13 cellular contexts compared by ENCODE assay signal in the genomic region with DNA sequence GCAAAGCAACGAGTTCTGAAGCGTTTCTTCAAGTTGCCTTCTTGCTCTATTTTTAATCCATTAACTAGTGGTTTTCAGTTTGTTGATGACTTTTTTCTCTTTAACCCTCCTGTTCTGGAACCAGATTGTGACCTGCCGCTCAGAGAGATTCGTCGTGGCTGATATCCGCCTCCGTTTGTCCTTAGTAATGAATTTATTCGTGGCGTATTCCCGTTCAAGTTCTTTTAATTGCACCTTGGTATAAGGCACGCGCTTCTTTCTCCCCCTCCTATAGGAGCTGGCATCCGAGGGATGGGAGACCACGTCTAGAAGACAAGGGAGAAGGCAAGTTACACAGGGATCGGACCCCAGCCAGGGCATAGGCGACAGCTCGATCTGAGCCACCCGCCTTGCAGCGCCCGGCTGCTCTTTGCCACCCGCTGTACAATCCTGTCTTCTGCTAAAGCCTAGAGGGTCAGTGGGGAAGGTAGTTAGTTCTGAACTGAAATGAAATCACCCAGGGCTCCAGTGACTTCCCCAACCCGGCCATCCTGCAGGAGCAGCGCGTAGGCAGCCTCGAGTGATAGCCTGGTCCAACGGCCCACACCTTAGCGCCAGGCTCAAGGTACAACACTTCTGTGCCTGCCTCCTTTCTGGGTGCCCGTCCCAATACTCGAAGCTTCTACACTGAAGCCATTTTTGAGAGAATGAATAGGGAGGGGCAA. TPM values are rescaled to one million over a fixed set of nuclear protein-coding genes. Genes with fewer than 3 reads are reported as not detected.
DNase-seq lines count a peak whose midpoint lies in the region; ATAC-seq and TF ChIP-seq lines count a peak whose summit lies in the region.
"Had no signal": no experiment of that assay in that cellular context is flagged by ENCODE, and none has a peak within 500 bp of the region (broad histone marks: within the 10 kb centered on the region; RNA-seq: fewer than 3 reads in every experiment).

No MANE protein-coding gene starts in this region.

- no peak overlapping the region for H3K9ac ChIP-seq in SK-N-SH
- H3K9ac ChIP-seq in Loucy (ENCODE audit: low read depth, low read length, poor library complexity, severe bottlenecking): peak overlapping the region; percentile 99

- DNase-seq in SK-N-SH (no peak), fibroblast of villous mesenchyme (ENCODE audit: low read depth) (peak; percentile 19), sigmoid colon (no peak)
- DNase-seq: NCI-H187, small intestine had no signal

- H3K79me2 ChIP-seq in SK-N-SH (ENCODE audit: insufficient read depth): no peaks in the 10 kb centered on the region
- H3K79me2 ChIP-seq in Loucy (ENCODE audit: insufficient read depth, low read length): peaks cover 94% of the 10 kb centered on the region

- H3K4me2 ChIP-seq in SK-N-SH (no peak overlapping the region), Loucy (ENCODE audit: low read depth, low read length, poor library complexity, severe bottlenecking) (peak overlapping the region; percentile 98)

- H4K20me1 ChIP-seq in SK-N-SH (ENCODE audit: insufficient read depth): peaks cover 9% of the 10 kb centered on the region
- H4K20me1 ChIP-seq in Loucy (ENCODE audit: insufficient read depth, low read length, poor library complexity, severe bottlenecking): peaks cover 53% of the 10 kb centered on the region

- H3K9me3 ChIP-seq in SK-N-SH (no peaks in the 10 kb centered on the region), Loucy (ENCODE audit: insufficient read depth, low read depth, low read length) (no peaks in the 10 kb centered on the region), sigmoid colon (no peaks in the 10 kb centered on the region)

- POLR2A ChIA-PET in SK-N-SH (lab: Yijun Ruan, JAX): interaction anchor here (0.5 kb wide), 1 partner anchor 11 kb away, joined by 4 read pairs; no protein-coding TSS in a partner anchor

- H3K27ac ChIP-seq in SK-N-SH (ENCODE audit: low read depth in 2 of 2, low read length in 1 of 2) (no peak overlapping the region), sigmoid colon (peak overlapping the region in 3 of 4 donors; percentile 97 to 98 (median 98))

- H3K36me3 ChIP-seq in SK-N-SH (replicated peaks in 1 of 2; ENCODE audit: control insufficient read depth in 1 of 2, insufficient read depth in 2 of 2, low read length in 1 of 2) (no peaks in the 10 kb centered on the region), Loucy (ENCODE audit: insufficient read depth, low read length) (peaks cover 9% of the 10 kb centered on the region), sigmoid colon (no peaks in the 10 kb centered on the region)

- TF ChIP-seq POLR2A in sigmoid colon (IDR thresholded peaks at IDR 0.05): no peak

- H3K4me1 ChIP-seq in SK-N-SH (ENCODE audit: control insufficient read depth in 1 of 2, insufficient read depth in 2 of 2, low read depth in 1 of 2, low read length in 1 of 2): no peaks in the 10 kb centered on the region; a peak in 1 of 4 replicates
- H3K4me1 ChIP-seq in Loucy (ENCODE audit: insufficient read depth, low read length, poor library complexity, severe bottlenecking): peaks cover 43% of the 10 kb centered on the region
- peaks cover 0 to 57% (median 27%) of the 10 kb centered on the region in 4 donors for H3K4me1 ChIP-seq in sigmoid colon

- no peak overlapping the region for H2AFZ ChIP-seq in SK-N-SH (ENCODE audit: low read depth)
- no peak overlapping the region for H2AFZ ChIP-seq in Loucy (ENCODE audit: low read length)

- H3K9me2 ChIP-seq in SK-N-SH: no peaks in the 10 kb centered on the region
- no peaks in the 10 kb centered on the region for H3K9me2 ChIP-seq in Loucy (replicated peaks; ENCODE audit: low read depth, low read length)

- intact Hi-C loops in sigmoid colon (cut with DNase I): loop anchor here (2.0 to 10.0 kb wide), 6 partner anchors 379 to 977 kb away; a partner anchor contains a TSS

- no peak for TF ChIP-seq RAD21 in SK-N-SH (IDR thresholded peaks at IDR 0.05; ENCODE audit: low read length)

- H3K27me3 ChIP-seq in SK-N-SH (ENCODE audit: insufficient read depth) (peaks cover 84% of the 10 kb centered on the region), Loucy (ENCODE audit: insufficient read depth, low read length, poor library complexity, severe bottlenecking) (peaks cover 6% of the 10 kb centered on the region), sigmoid colon (peaks cover 0 to 43% (median 4%) of the 10 kb centered on the region in 3 donors)

- no peak for TF ChIP-seq EP300 in SK-N-SH (IDR thresholded peaks at IDR 0.05; ENCODE audit: borderline replicate concordance in 1 of 2, low read depth in 1 of 2, low read length in 1 of 2)
- no peak for TF ChIP-seq EP300 in sigmoid colon (IDR thresholded peaks at IDR 0.05)

- CTCF ChIA-PET in SK-N-SH (lab: Yijun Ruan, JAX): interaction anchor here (0.6 to 5.2 kb wide), 15 partner anchors 12 to 898 kb away, joined by 3 to 44 read pairs (median 3); no protein-coding TSS in a partner anchor

- 11% methylated on average over 29 of the region's 29 CpGs for WGBS in SK-N-SH (ENCODE audit: low lambda C conversion rate)
- WGBS in sigmoid colon, 2 donors: 5 to 16% methylated on average over 29 of the region's 29 CpGs

- H3K4me3 ChIP-seq in SK-N-SH (ENCODE audit: low read depth in 2 of 2, low read length in 1 of 2): no peak overlapping the region
- H3K4me3 ChIP-seq in Loucy (ENCODE audit: low read length, poor library complexity, severe bottlenecking): peak overlapping the region; percentile 91
- peak overlapping the region; percentile 86 for H3K4me3 ChIP-seq in fibroblast of villous mesenchyme (ENCODE audit: low read depth, low read length)
- peak overlapping the region; percentile 63 to 78 (median 70) for H3K4me3 ChIP-seq in sigmoid colon

- TF ChIP-seq CTCF in SK-N-SH (IDR thresholded peaks at IDR 0.05) (no peak), Loucy (conservative IDR thresholded peaks at IDR 0.05; ENCODE audit: low read length) (no peak), fibroblast of villous mesenchyme (IDR thresholded peaks at IDR 0.05; ENCODE audit: insufficient read depth, low read depth, low read length) (no peak), sigmoid colon (IDR thresholded peaks at IDR 0.05) (no peak)

- H3F3A ChIP-seq in SK-N-SH (replicated peaks; ENCODE audit: insufficient read depth): peaks cover 8% of the 10 kb centered on the region
- 0 out of 2 replicates have a peak, but pooled peaks cover 4% of the 10 kb centered on the region for H3F3A ChIP-seq in Loucy (ENCODE audit: low read depth)

- ATAC-seq in SK-N-SH treated with all-trans-retinoic acid at 6 μM for 48 hours (no peak), HG02763 (IDR thresholded peaks at IDR 0.05; ENCODE audit: unreplicated experiment) (no peak), HG03354 (IDR thresholded peaks at IDR 0.05; ENCODE audit: poor library complexity, severe bottlenecking, unreplicated experiment) (no peak), esophagus mucosa (no peak)
- ATAC-seq: stimulated activated memory B cell treated with anti-CD40 and anti-IgM and Interleukin-4, amounts not matched to agents 10 μg/mL and 1 μg/mL and 100 μg/mL, for 72 hours had no signal

TF ChIP-seq in SK-N-SH treated with all-trans-retinoic acid at 6 μM for 48 hours, 23 proteins besides CTCF, POLR2A, EP300 and RAD21 (continues in another document):
- TF ChIP-seq ZNF70 (CRISPR knock-in tag; IDR thresholded peaks at IDR 0.05) (no peak), ZFP30 (CRISPR knock-in tag; IDR thresholded peaks at IDR 0.05) (no peak), SNAI2 (CRISPR knock-in tag; IDR thresholded peaks at IDR 0.05) (peak; percentile 96), TCF4 (CRISPR knock-in tag; IDR thresholded peaks at IDR 0.05; ENCODE audit: borderline replicate concordance) (no peak), TOX (CRISPR knock-in tag; IDR thresholded peaks at IDR 0.05; ENCODE audit: borderline replicate concordance) (no peak), ESRRG (CRISPR knock-in tag; IDR thresholded peaks at IDR 0.05) (no peak)

TF ChIP-seq in SK-N-SH, 30 proteins besides CTCF, POLR2A, EP300 and RAD21 (continues in another document):
- TF ChIP-seq, protein P1, sequence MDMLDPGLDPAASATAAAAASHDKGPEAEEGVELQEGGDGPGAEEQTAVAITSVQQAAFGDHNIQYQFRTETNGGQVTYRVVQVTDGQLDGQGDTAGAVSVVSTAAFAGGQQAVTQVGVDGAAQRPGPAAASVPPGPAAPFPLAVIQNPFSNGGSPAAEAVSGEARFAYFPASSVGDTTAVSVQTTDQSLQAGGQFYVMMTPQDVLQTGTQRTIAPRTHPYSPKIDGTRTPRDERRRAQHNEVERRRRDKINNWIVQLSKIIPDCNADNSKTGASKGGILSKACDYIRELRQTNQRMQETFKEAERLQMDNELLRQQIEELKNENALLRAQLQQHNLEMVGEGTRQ (IDR thresholded peaks at IDR 0.05; ENCODE audit: borderline replicate concordance, low read depth, low read length): no peak

RNA-seq across cellular contexts. Expression of a gene that starts 1.6 kb away (rescaled TPM):
- not detected in 2 replicates for polyA plus RNA-seq in SK-N-SH (2012; rRNA removed)
- polyA plus RNA-seq in SK-N-SH (2012; cell fraction: cytosol; rRNA removed): not detected in 2 replicates
- polyA plus RNA-seq in SK-N-SH (2012; cell fraction: nucleus; rRNA removed): not detected in 2 replicates
- 1.3 and 2.6 TPM in 2 replicates for total RNA-seq in fibroblast of villous mesenchyme
- 10 to 100 TPM in 3 of 4 donors, 1 to 10 TPM in 1; 9.4 to 35.3 (median 21.8) TPM for total RNA-seq in sigmoid colon
- 10 to 100 TPM; 10.7 to 21.6 (median 17.1) TPM for polyA plus RNA-seq in sigmoid colon
- not detected for total RNA-seq in esophagus mucosa
- polyA plus RNA-seq: AG04450, keratinocyte, small intestine had no signal

RNA-seq across cellular contexts. Expression of a gene that starts 13.3 kb away (rescaled TPM):
- not detected in 2 replicates for polyA plus RNA-seq in SK-N-SH (2012; rRNA removed)
- not detected in 2 replicates for polyA plus RNA-seq in SK-N-SH (2012; cell fraction: cytosol; rRNA removed)
- polyA plus RNA-seq in SK-N-SH (2012; cell fraction: nucleus; rRNA removed): not detected in 2 replicates
- 41.9 and 47.1 TPM in 2 replicates for total RNA-seq in fibroblast of villous mesenchyme
- total RNA-seq in sigmoid colon: 10 to 100 TPM; 18.7 to 25.0 (median 22.1) TPM
- polyA plus RNA-seq in sigmoid colon: 1 to 10 TPM; 3.0 to 6.0 (median 4.8) TPM
- total RNA-seq in esophagus mucosa: not detected
- polyA plus RNA-seq: small intestine had no signal

RNA-seq across cellular contexts. Expression of a gene that starts 24.2 kb away (rescaled TPM):
- not detected in 2 replicates for polyA plus RNA-seq in SK-N-SH (2012; rRNA removed)
- not detected in 2 replicates for polyA plus RNA-seq in SK-N-SH (2012; cell fraction: cytosol; rRNA removed)
- polyA plus RNA-seq in SK-N-SH (2012; cell fraction: nucleus; rRNA removed): not detected in 2 replicates
- 39.0 and 47.1 TPM in 2 replicates for total RNA-seq in fibroblast of villous mesenchyme
- total RNA-seq in sigmoid colon: 10 to 100 TPM; 55.1 to 64.0 (median 59.5) TPM
- 10 to 100 TPM; 22.2 to 25.0 (median 22.8) TPM for polyA plus RNA-seq in sigmoid colon
- total RNA-seq in esophagus mucosa: 1.1 TPM

RNA-seq across cellular contexts. Expression of a gene that starts 33.0 kb away (rescaled TPM):
- polyA plus RNA-seq in SK-N-SH (2012; rRNA removed) (not detected in 2 replicates), sigmoid colon (10 to 100 TPM; 21.4 to 22.4 (median 21.6) TPM)
- not detected in 2 replicates for polyA plus RNA-seq in SK-N-SH (2012; cell fraction: cytosol; rRNA removed)
- polyA plus RNA-seq in SK-N-SH (2012; cell fraction: nucleus; rRNA removed): not detected in 2 replicates
- total RNA-seq in fibroblast of villous mesenchyme (17.1 and 20.3 TPM in 2 replicates), sigmoid colon (10 to 100 TPM; 13.0 to 35.7 (median 18.2) TPM), esophagus mucosa (1.7 TPM)

RNA-seq across cellular contexts. Expression of a gene that starts 41.8 kb away (rescaled TPM):
- polyA plus RNA-seq in SK-N-SH (2012; rRNA removed) (not detected in 2 replicates), sigmoid colon (10 to 100 TPM; 18.0 to 23.9 (median 18.0) TPM)
- polyA plus RNA-seq in SK-N-SH (2012; cell fraction: cytosol; rRNA removed): not detected in 2 replicates
- not detected in 2 replicates for polyA plus RNA-seq in SK-N-SH (2012; cell fraction: nucleus; rRNA removed)
- total RNA-seq in fibroblast of villous mesenchyme (2.2 and 2.3 TPM in 2 replicates), sigmoid colon (1 to 10 TPM; 4.7 to 9.1 (median 7.3) TPM), esophagus mucosa (5.2 TPM)

Comparison
In these comparisons a context has a peak if more than half of its experiments do, and no peak if none do; other contexts are left out.
1. H3K27ac ChIP-seq: peak in sigmoid colon (3 of 4); none in SK-N-SH (0 of 2).
2. H3K4me3 ChIP-seq: peak in Loucy (single experiment), fibroblast of villous mesenchyme (single experiment) and sigmoid colon (4 of 4); none in SK-N-SH (0 of 2).
3. RNA of a gene that starts 13.3 kb away (total RNA-seq): 41.9 to 47.1 TPM in fibroblast of villous mesenchyme and 18.7 to 25.0 TPM in sigmoid colon; not detected in esophagus mucosa (single experiment); every median in the first group is over 10 times any median in the second.
4. RNA of a gene that starts 24.2 kb away (total RNA-seq): 55.1 to 64.0 TPM in sigmoid colon and 39.0 to 47.1 TPM in fibroblast of villous mesenchyme; 1.1 TPM in esophagus mucosa (single experiment); every median in the first group is over 10 times any median in the second.